In genomic region chr17:45874148-45874547, GRCh38 we compare ENCODE assay signal across 28 cellular contexts. TPM values are rescaled to one million over a fixed set of nuclear protein-coding genes. Genes with fewer than 3 reads are reported as not detected.
DNase-seq lines count a peak whose midpoint lies in the region; ATAC-seq and TF ChIP-seq lines count a peak whose summit lies in the region.
"Had no signal": no experiment of that assay in that cellular context is flagged by ENCODE, and none has a peak within 500 bp of the region (broad histone marks: within the 10 kb centered on the region; RNA-seq: fewer than 3 reads in every experiment).

No MANE protein-coding gene starts in this region.

- peak overlapping the region; percentile 36; the same call in 1 of the 2 replicates for H3K4me2 ChIP-seq in BLaER1
- H3K4me2 ChIP-seq in MM.1S (ENCODE audit: low read depth, low read length): peak overlapping the region; percentile 85
- H3K4me2 ChIP-seq in parathyroid adenoma (ENCODE audit: low read length): peak overlapping the region; percentile 0
- H3K4me2 ChIP-seq in PC-9: no peak overlapping the region

- H3K4me1 Mint-ChIP-seq in activated T-helper 17 cell treated with anti-CD3 and anti-CD28 coated beads, Interleukin-2, amount 50 U/mL, for 72 hours: peaks cover 11% of the 10 kb centered on the region

- H3K27me3 ChIP-seq in BLaER1: no peaks in the 10 kb centered on the region
- H3K27me3 ChIP-seq in MM.1S (replicated peaks; ENCODE audit: insufficient read depth, low read length): no peaks in the 10 kb centered on the region
- H3K27me3 ChIP-seq in parathyroid adenoma (ENCODE audit: control insufficient read depth, insufficient read depth, low read length): no peaks in the 10 kb centered on the region
- H3K27me3 ChIP-seq in sigmoid colon: no peaks in the 10 kb centered on the region
- H3K27me3 ChIP-seq in PC-9 (ENCODE audit: insufficient read depth, low read depth): peaks cover 91% of the 10 kb centered on the region

- no peaks in the 10 kb centered on the region for H3K27me3 Mint-ChIP-seq in activated T-helper 17 cell treated with anti-CD3 and anti-CD28 coated beads, Interleukin-2, amount 50 U/mL, for 72 hours

- CTCF ChIA-PET in PC-9 (lab: Charles Lee): no interaction called here

- no peak overlapping the region for H3K4me3 ChIP-seq in BLaER1
- H3K4me3 ChIP-seq in MM.1S (ENCODE audit: low read length): peak overlapping the region; percentile 46
- H3K4me3 ChIP-seq in parathyroid adenoma (ENCODE audit: low read depth, low read length): no peak overlapping the region
- no peak overlapping the region for H3K4me3 ChIP-seq in sigmoid colon
- H3K4me3 ChIP-seq in PC-9: no peak overlapping the region
- H3K4me3 ChIP-seq: GM23248, SJSA1 had no signal

- no peaks in the 10 kb centered on the region for H3K36me3 ChIP-seq in BLaER1
- H3K36me3 ChIP-seq in MM.1S (replicated peaks; ENCODE audit: insufficient read depth, low read length): no peaks in the 10 kb centered on the region
- no peaks in the 10 kb centered on the region for H3K36me3 ChIP-seq in parathyroid adenoma (ENCODE audit: control insufficient read depth, insufficient read depth, low read length)
- H3K36me3 ChIP-seq in sigmoid colon: no peaks in the 10 kb centered on the region
- no peaks in the 10 kb centered on the region for H3K36me3 ChIP-seq in PC-9 (ENCODE audit: low read depth)
- H3K36me3 ChIP-seq: SJSA1 had no signal

- intact Hi-C loops in sigmoid colon (cut with DNase I): no loop called here
- intact Hi-C loops in PC-9 (cut with micrococcal nuclease; ENCODE audit: unreplicated experiment): no loop called here

- H3K27ac Mint-ChIP-seq in activated T-helper 17 cell treated with anti-CD3 and anti-CD28 coated beads, Interleukin-2, amount 50 U/mL, for 72 hours: peak overlapping the region; percentile 23
- H3K27ac Mint-ChIP-seq: H9, IgD-negative memory B cell had no signal

- H3K4me3 Mint-ChIP-seq in activated T-helper 17 cell treated with anti-CD3 and anti-CD28 coated beads, Interleukin-2, amount 50 U/mL, for 72 hours: peak overlapping the region; percentile 45
- H3K4me3 Mint-ChIP-seq: H9, IgD-negative memory B cell had no signal

- POLR2A ChIA-PET in PC-9 (lab: Charles Lee; ENCODE audit: unreplicated experiment): no interaction called here

- H3K27ac ChIP-seq in BLaER1 (no peak overlapping the region), MM.1S (ENCODE audit: low read length) (peak overlapping the region; percentile 92), parathyroid adenoma (no peak overlapping the region), sigmoid colon (no peak overlapping the region), PC-9 (no peak overlapping the region)
- H3K27ac ChIP-seq: GM23248, SJSA1 had no signal

- peak; percentile 18 for ATAC-seq in activated T-helper 17 cell treated with anti-CD3 and anti-CD28 coated beads, Interleukin-2, amount 50 U/mL, for 72 hours (replicated peaks)
- no peak for ATAC-seq in HG03571 (IDR thresholded peaks at IDR 0.05; ENCODE audit: unreplicated experiment)

- no peaks in the 10 kb centered on the region for H3K9me3 ChIP-seq in BLaER1
- no peaks in the 10 kb centered on the region for H3K9me3 ChIP-seq in MM.1S (replicated peaks; ENCODE audit: insufficient read depth, low read length)
- no peaks in the 10 kb centered on the region for H3K9me3 ChIP-seq in parathyroid adenoma (ENCODE audit: control insufficient read depth, low read length)
- peaks cover 0 to 3% (median 0%) of the 10 kb centered on the region in 4 donors for H3K9me3 ChIP-seq in sigmoid colon
- H3K9me3 ChIP-seq in PC-9 (ENCODE audit: insufficient read depth, low read depth): no peaks in the 10 kb centered on the region
- H3K9me3 ChIP-seq: SJSA1 had no signal

- no TSS peak for BruUV-seq in PC-9 (replicated peaks; lab: Mats Ljungman, UMichigan)

- H3K9me2 ChIP-seq in MM.1S (replicated peaks; ENCODE audit: insufficient read depth, low read length): no peaks in the 10 kb centered on the region
- H3K9me2 ChIP-seq in PC-9 (ENCODE audit: insufficient read depth): no peaks in the 10 kb centered on the region

- DNase-seq in MM.1S (peak; percentile 79), NCI-H526 (lab: John Stamatoyannopoulos, UW) (no peak), sigmoid colon (no peak), PC-9 (no peak)
- DNase-seq: 8988T; C1 segment of cervical spinal cord; CD8-positive, alpha-beta memory T cell; DMS 273 treated with DMSO at 0.1 percent for 48 hours; DMS79 treated with DMSO at 0.1 percent for 48 hours; GF-D8; GM23248; H9; NCI-H1092 treated with DMSO at 0.1 percent for 48 hours; NCI-H1436 treated with DMSO at 0.1 percent for 48 hours; NCI-H187 treated with DMSO at 0.1 percent for 48 hours; NCI-H2171 treated with DMSO at 0.1 percent for 48 hours; NCI-H345; NCI-H510A treated with DMSO at 0.1 percent for 48 hours; NCI-H748 treated with DMSO at 0.1 percent for 48 hours; Right ventricle myocardium superior had no signal

- H4K20me1 ChIP-seq in BLaER1: no peaks in the 10 kb centered on the region
- no peaks in the 10 kb centered on the region for H4K20me1 ChIP-seq in MM.1S (ENCODE audit: insufficient read depth, low read length)
- no peaks in the 10 kb centered on the region for H4K20me1 ChIP-seq in PC-9 (ENCODE audit: insufficient read depth)

- peaks cover 20% of the 10 kb centered on the region for H3F3A ChIP-seq in MM.1S (ENCODE audit: insufficient read depth, low read length)
- no peaks in the 10 kb centered on the region for H3F3A ChIP-seq in PC-9 (ENCODE audit: insufficient read depth, low read depth)

- TF ChIP-seq POLR2A in sigmoid colon (IDR thresholded peaks at IDR 0.05): no peak

- H2AFZ ChIP-seq in MM.1S (ENCODE audit: low read length) (peak overlapping the region; percentile 63; the same call in 1 of the 2 replicates), parathyroid adenoma (no peak overlapping the region), PC-9 (no peak overlapping the region)
- H2AFZ ChIP-seq: GM23248 had no signal

- H3K9ac ChIP-seq in BLaER1: no peak overlapping the region; the same call in 1 of the 2 replicates
- H3K9ac ChIP-seq in MM.1S (ENCODE audit: low read length): peak overlapping the region; percentile 64
- H3K9ac ChIP-seq in parathyroid adenoma: no peak overlapping the region
- H3K9ac ChIP-seq: GM23248 had no signal

- H3K4me1 ChIP-seq in BLaER1 (peaks cover 20% of the 10 kb centered on the region), MM.1S (ENCODE audit: low read length) (peaks cover 18% of the 10 kb centered on the region), parathyroid adenoma (peaks cover 14% of the 10 kb centered on the region), sigmoid colon (peaks cover 0 to 14% (median 13%) of the 10 kb centered on the region in 4 donors), PC-9 (replicated peaks; ENCODE audit: insufficient read depth) (no peaks in the 10 kb centered on the region)
- H3K4me1 ChIP-seq: SJSA1 had no signal

- no peaks in the 10 kb centered on the region for H3K9me3 Mint-ChIP-seq in activated T-helper 17 cell treated with anti-CD3 and anti-CD28 coated beads, Interleukin-2, amount 50 U/mL, for 72 hours
- H3K9me3 Mint-ChIP-seq: CD8-positive, alpha-beta memory T cell; H9 had no signal

- no peak for TF ChIP-seq EP300 in sigmoid colon (IDR thresholded peaks at IDR 0.05)

- H3K79me2 ChIP-seq in MM.1S (ENCODE audit: low read length): no peaks in the 10 kb centered on the region
- no peaks in the 10 kb centered on the region for H3K79me2 ChIP-seq in parathyroid adenoma
- H3K79me2 ChIP-seq in PC-9 (ENCODE audit: low read depth): no peaks in the 10 kb centered on the region

- TF ChIP-seq CTCF in MM.1S (IDR thresholded peaks at IDR 0.05; ENCODE audit: low read length) (no peak), parathyroid adenoma (IDR thresholded peaks at IDR 0.05) (no peak), sigmoid colon (IDR thresholded peaks at IDR 0.05) (no peak), PC-9 (conservative IDR thresholded peaks at IDR 0.05) (no peak)

- 54 to 58% methylated on average over 3 of the region's 3 CpGs for WGBS in sigmoid colon, 2 donors

- H3K36me3 Mint-ChIP-seq in activated T-helper 17 cell treated with anti-CD3 and anti-CD28 coated beads, Interleukin-2, amount 50 U/mL, for 72 hours (ENCODE audit: low read depth): no peaks in the 10 kb centered on the region
- H3K36me3 Mint-ChIP-seq: IgD-negative memory B cell had no signal

RNA-seq across cellular contexts. Expression of gene MAPT, which starts 20.2 kb away (rescaled TPM):
- total RNA-seq in activated T-helper 17 cell treated with anti-CD3 and anti-CD28 coated beads, Interleukin-2, amount 50 U/mL, for 72 hours: 1 to 10 TPM in 1 of 2 donors, under 1 TPM in 1; 0.63 to 4.9 TPM
- total RNA-seq in sigmoid colon (10 to 100 TPM in 3 of 4 donors, 1 to 10 TPM in 1; 7.1 to 20.5 (median 15.2) TPM), PC-9 (2021) (0.85 and 1.0 TPM in 2 replicates)
- 1 to 10 TPM in 1 of 3 donors, under 1 TPM in 1, not detected in 1; 0.60 to 2.8 TPM for polyA plus RNA-seq in sigmoid colon
- total RNA-seq: GM23248 had no signal
- polyA plus RNA-seq: IgD-negative memory B cell had no signal

RNA-seq across cellular contexts. Expression of gene SPPL2C, which starts 29.5 kb away (rescaled TPM):
- total RNA-seq in activated T-helper 17 cell treated with anti-CD3 and anti-CD28 coated beads, Interleukin-2, amount 50 U/mL, for 72 hours: not detected
- total RNA-seq in sigmoid colon (not detected), PC-9 (2021) (not detected in 2 replicates)
- polyA plus RNA-seq in sigmoid colon: under 1 TPM in 1 of 3 donors, not detected in 2; 0.60 TPM
- total RNA-seq: CD8-positive, alpha-beta memory T cell; GM23248; H9; PC-3; Right ventricle myocardium superior; RPMI7951; SJSA1 had no signal
- polyA plus RNA-seq: CD8-positive, alpha-beta memory T cell; GM23248; IgD-negative memory B cell had no signal
